In the genomic region with DNA sequence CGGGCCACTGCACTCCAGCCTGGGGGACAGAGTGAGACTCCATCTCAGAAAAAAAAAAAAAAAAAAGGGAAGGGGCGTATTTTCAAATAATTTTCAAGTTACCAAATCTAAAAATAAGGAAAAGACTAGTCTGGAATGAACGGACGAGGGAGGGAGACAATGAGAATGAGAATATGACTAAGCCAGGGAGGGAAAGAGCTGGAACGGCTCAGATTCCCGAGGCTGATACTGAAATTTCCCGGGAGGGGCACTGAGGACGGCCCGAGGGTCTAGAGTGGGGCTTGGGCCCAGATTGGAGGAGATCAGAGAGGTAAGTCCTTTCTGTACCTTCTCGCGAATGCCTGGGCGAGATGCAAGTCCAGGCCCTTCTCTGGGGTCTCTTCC, we compare ENCODE assay signal across 9 cellular contexts. TPM values are rescaled to one million over a fixed set of nuclear protein-coding genes. Genes with fewer than 3 reads are reported as not detected.
DNase-seq lines count a peak whose midpoint lies in the region; ATAC-seq, FAIRE-seq and TF ChIP-seq lines count a peak whose summit lies in the region.
"Had no signal": no experiment of that assay in that cellular context is flagged by ENCODE, and none has a peak within 500 bp of the region (broad histone marks: within the 10 kb centered on the region; RNA-seq: fewer than 3 reads in every experiment).

No MANE protein-coding gene starts in this region.

- peak overlapping the region; percentile 82 for H3K4me2 ChIP-seq in A549

- TF ChIP-seq CTCF in A549 (IDR thresholded peaks at IDR 0.05): no peak

- no peaks in the 10 kb centered on the region for H3K27me3 Mint-ChIP-seq in effector memory CD8-positive, alpha-beta T cell
- no peaks in the 10 kb centered on the region for H3K27me3 Mint-ChIP-seq in naive thymus-derived CD8-positive, alpha-beta T cell

- H3K9me3 Mint-ChIP-seq in effector memory CD8-positive, alpha-beta T cell: no peaks in the 10 kb centered on the region
- no peaks in the 10 kb centered on the region for H3K9me3 Mint-ChIP-seq in naive thymus-derived CD8-positive, alpha-beta T cell

- ATAC-seq in A549 (no peak), GM18511 (IDR thresholded peaks at IDR 0.05; ENCODE audit: unreplicated experiment) (no peak), GM18519 (IDR thresholded peaks at IDR 0.05; ENCODE audit: low FRiP score, unreplicated experiment) (no peak)
- ATAC-seq in effector memory CD8-positive, alpha-beta T cell (replicated peaks): no peak
- ATAC-seq in naive thymus-derived CD8-positive, alpha-beta T cell: no peak

- peaks cover 3 to 8% of the 10 kb centered on the region in 2 donors for H3K4me1 Mint-ChIP-seq in effector memory CD8-positive, alpha-beta T cell (ENCODE audit: low read depth in 2 of 2)
- peaks cover 9 to 27% (median 11%) of the 10 kb centered on the region in 4 donors for H3K4me1 Mint-ChIP-seq in naive thymus-derived CD8-positive, alpha-beta T cell

- H3K4me3 Mint-ChIP-seq in effector memory CD8-positive, alpha-beta T cell: peak overlapping the region; percentile 81 to 82
- H3K4me3 Mint-ChIP-seq in naive thymus-derived CD8-positive, alpha-beta T cell: peak overlapping the region in 8 of 10 donors; percentile 6 to 57 (median 30)

- CTCF ChIA-PET in A549 (lab: Yijun Ruan, JAX): interaction anchor here (0.6 to 16.6 kb wide), 32 partner anchors 8 to 232 kb away, joined by 3 to 321 read pairs (median 6); partner anchors contain the start of genes CLTA, GLIPR2 and RECK

- H3K4me1 ChIP-seq in A549: peaks cover 44% of the 10 kb centered on the region

- TF ChIP-seq POLR2A in A549 (IDR thresholded peaks at IDR 0.05; ENCODE audit: low read length): no peak

- 68% methylated on average over 12 of the region's 12 CpGs for WGBS in A549 (ENCODE audit: missing lambda C conversion rate)

- peaks cover 23% of the 10 kb centered on the region for H3K36me3 Mint-ChIP-seq in effector memory CD8-positive, alpha-beta T cell (ENCODE audit: insufficient read depth)
- peaks cover 0 to 7% (median 4%) of the 10 kb centered on the region in 3 donors for H3K36me3 Mint-ChIP-seq in naive thymus-derived CD8-positive, alpha-beta T cell

- no peak for FAIRE-seq in A549 (lab: Jason Lieb, UNC)

- DNase-seq in A549 (ENCODE audit: low read depth in 1 of 2, low spot score in 1 of 2): no peak
- peak; percentile 67 for DNase-seq in M059J (ENCODE audit: low read depth)
- no peak for DNase-seq in effector memory CD8-positive, alpha-beta T cell
- DNase-seq in naive thymus-derived CD8-positive, alpha-beta T cell: no peak
- no peak for DNase-seq in DMS153 (lab: John Stamatoyannopoulos, UW)
- DNase-seq in AML-193 (lab: John Stamatoyannopoulos, UW): no peak

- TF ChIP-seq EP300 in A549 (IDR thresholded peaks at IDR 0.05): no peak

- TF ChIP-seq RAD21 in A549 (conservative IDR thresholded peaks at IDR 0.05 in 1 of 2, IDR thresholded peaks at IDR 0.05 in 1 of 2): no peak

- no peak overlapping the region; the same call in 2 of the 3 replicates for H3K4me3 ChIP-seq in A549

- H3K27ac Mint-ChIP-seq in effector memory CD8-positive, alpha-beta T cell: peak overlapping the region; percentile 75 to 76
- peak overlapping the region in 1 of 10 donors; percentile 19 for H3K27ac Mint-ChIP-seq in naive thymus-derived CD8-positive, alpha-beta T cell

- no peaks in the 10 kb centered on the region for H3K9me3 ChIP-seq in A549

- POLR2A ChIA-PET in A549 (lab: Yijun Ruan, JAX): interaction anchor here (0.7 kb wide), 1 partner anchor 55 kb away, joined by 4 read pairs; no protein-coding TSS in a partner anchor
- POLR2A ChIA-PET in naive thymus-derived CD8-positive, alpha-beta T cell (lab: Charles Lee): interaction anchor here (0.6 to 3.3 kb wide), 6 partner anchors 15 to 1097 kb away, joined by 3 to 19 read pairs (median 6); no protein-coding TSS in a partner anchor

- H3K27ac ChIP-seq in A549: peak overlapping the region; percentile 65 to 84; a peak in 4 of 6 replicates
- H3K27ac ChIP-seq: SK-N-MC had no signal

TF ChIP-seq in A549, 52 proteins besides CTCF, POLR2A, EP300 and RAD21:
- TF ChIP-seq TP53 (CRISPR knock-in tag; IDR thresholded peaks at IDR 0.05): no peak
- TF ChIP-seq MAFK (IDR thresholded peaks at IDR 0.05; ENCODE audit: partially characterized antibody): no peak
- no peak for TF ChIP-seq CHD4 (IDR thresholded peaks at IDR 0.05; ENCODE audit: borderline replicate concordance)
- TF ChIP-seq FOSL2 (IDR thresholded peaks at IDR 0.05): no peak
- TF ChIP-seq FOSL2 (CRISPR knock-in tag; IDR thresholded peaks at IDR 0.05): no peak
- no peak for TF ChIP-seq SREBF2 (IDR thresholded peaks at IDR 0.05)
- no peak for TF ChIP-seq ZNF302 (CRISPR knock-in tag; IDR thresholded peaks at IDR 0.05)

RNA-seq across cellular contexts. Expression of gene CCIN, which starts 3.4 kb away (rescaled TPM):
- polyA plus RNA-seq in A549 (2011; rRNA removed) (0.05 TPM in 1 of 2 replicates, not detected in the other), A549 (2017; fragmentation: RNase III; extraction: RNeasy Plus Mini Kit Qiagen cat#74134 plus additional on column Dnase treatment) (0.05 TPM in 2 of 3 replicates, not detected in the other)
- polyA plus RNA-seq in A549 (2012; cell fraction: cytosol; rRNA removed): 0.06 and 0.09 TPM in 2 replicates
- polyA plus RNA-seq in A549 (2012; cell fraction: nucleus; rRNA removed): 0.13 and 0.17 TPM in 2 replicates
- polyA minus RNA-seq in A549 (2011; rRNA and poly(A)+ RNA removed): 0.17 and 0.29 TPM in 2 replicates
- 0.42 TPM in 1 of 2 replicates, not detected in the other for total RNA-seq in M059J (2014; rRNA removed; shearing (Covaris generic))
- under 1 TPM in 1 of 2 experiments, not detected in 1; 0.19 TPM for total RNA-seq in naive thymus-derived CD8-positive, alpha-beta T cell
- under 1 TPM in 1 of 3 donors, not detected in 2; 0.09 TPM for polyA plus RNA-seq in naive thymus-derived CD8-positive, alpha-beta T cell

RNA-seq across cellular contexts. Expression of gene CLTA, which starts 25.0 kb away (rescaled TPM):
- polyA plus RNA-seq in A549 (2011; rRNA removed) (203 and 291 TPM in 2 replicates), A549 (2017; fragmentation: RNase III; extraction: RNeasy Plus Mini Kit Qiagen cat#74134 plus additional on column Dnase treatment) (290 to 312 TPM (median 296 TPM) in 3 replicates)
- 260 and 265 TPM in 2 replicates for polyA plus RNA-seq in A549 (2012; cell fraction: cytosol; rRNA removed)
- 164 and 169 TPM in 2 replicates for polyA plus RNA-seq in A549 (2012; cell fraction: nucleus; rRNA removed)
- polyA minus RNA-seq in A549 (2011; rRNA and poly(A)+ RNA removed): 94.2 and 98.4 TPM in 2 replicates
- 432 and 496 TPM in 2 replicates for total RNA-seq in M059J (2014; rRNA removed; shearing (Covaris generic))
- 10 to 100 TPM; 56.7 to 59.0 TPM for total RNA-seq in naive thymus-derived CD8-positive, alpha-beta T cell
- polyA plus RNA-seq in naive thymus-derived CD8-positive, alpha-beta T cell: 10 to 100 TPM; 60.8 to 84.5 (median 71.0) TPM

RNA-seq across cellular contexts. Expression of gene GLIPR2, which starts 29.2 kb away (rescaled TPM):
- polyA plus RNA-seq in A549 (2011; rRNA removed): 6.2 and 9.0 TPM in 2 replicates
- polyA plus RNA-seq in A549 (2012; cell fraction: cytosol; rRNA removed): 7.2 and 8.3 TPM in 2 replicates
- polyA plus RNA-seq in A549 (2012; cell fraction: nucleus; rRNA removed): 4.5 and 6.9 TPM in 2 replicates
- polyA plus RNA-seq in A549 (2017; fragmentation: RNase III; extraction: RNeasy Plus Mini Kit Qiagen cat#74134 plus additional on column Dnase treatment): 13.5 to 16.9 TPM (median 16.0 TPM) in 3 replicates
- 7.5 and 7.9 TPM in 2 replicates for polyA minus RNA-seq in A549 (2011; rRNA and poly(A)+ RNA removed)
- 6.7 and 10.1 TPM in 2 replicates for total RNA-seq in M059J (2014; rRNA removed; shearing (Covaris generic))
- total RNA-seq in naive thymus-derived CD8-positive, alpha-beta T cell: 1 to 10 TPM; 7.0 to 7.6 TPM
- 10 to 100 TPM; 43.2 to 78.9 (median 55.3) TPM for polyA plus RNA-seq in naive thymus-derived CD8-positive, alpha-beta T cell
